Comparison of ENCODE assay signal across 29 cellular contexts in the genomic region with DNA sequence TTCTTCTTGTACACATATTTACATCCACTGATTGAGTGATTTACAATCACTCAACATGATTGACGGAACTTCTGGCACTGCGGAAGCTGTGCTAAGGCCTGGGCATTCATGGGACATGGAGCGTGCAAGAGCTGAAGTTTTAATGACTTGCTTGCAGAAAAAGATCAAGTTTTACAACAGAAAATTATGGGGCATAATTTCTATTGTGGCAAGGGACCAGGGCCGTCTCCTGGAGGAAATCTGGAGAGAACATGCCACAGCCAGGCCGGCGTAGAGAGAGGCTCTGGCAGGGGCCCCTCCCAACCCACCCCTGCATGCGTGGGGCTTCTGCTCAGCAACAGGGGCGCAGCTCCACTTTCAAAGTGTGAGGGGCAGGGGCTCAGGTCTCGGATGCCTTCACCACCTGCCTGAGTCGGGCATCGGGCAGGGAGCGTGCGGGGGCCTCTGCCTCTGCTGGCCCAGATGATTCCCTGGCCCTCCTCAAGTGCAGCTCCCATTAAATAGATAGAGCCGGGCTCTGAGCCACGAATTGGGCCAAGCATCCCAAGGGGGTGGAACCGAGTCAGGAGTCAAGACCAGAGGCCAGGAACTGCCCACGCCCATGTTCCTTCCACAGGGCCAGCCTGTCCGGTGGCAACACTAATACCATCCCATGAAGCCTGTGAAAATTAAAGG.
DNase-seq lines count a peak whose midpoint lies in the region; ATAC-seq and TF ChIP-seq lines count a peak whose summit lies in the region.
"Had no signal": no experiment of that assay in that cellular context is flagged by ENCODE, and none has a peak within 500 bp of the region (broad histone marks: within the 10 kb centered on the region; RNA-seq: fewer than 3 reads in every experiment).

No MANE protein-coding gene starts in this region.

- no peaks in the 10 kb centered on the region for H3K9me3 ChIP-seq in MM.1S (replicated peaks; ENCODE audit: insufficient read depth, low read length)
- H3K9me3 ChIP-seq: colonic mucosa, SK-N-SH, suprapubic skin had no signal

- ATAC-seq in sciatic nerve: peak; percentile 65
- no peak for ATAC-seq in activated T-helper 17 cell treated with anti-CD3 and anti-CD28 coated beads, Interleukin-2, amount 50 U/mL, for 72 hours (replicated peaks)
- ATAC-seq: CD8-positive, alpha-beta T cell; PC-3 had no signal

- H3K4me2 ChIP-seq in MM.1S (ENCODE audit: low read depth, low read length): no peak overlapping the region
- H3K4me2 ChIP-seq: SK-N-SH, smooth muscle cell had no signal

- no peak overlapping the region for H3K4me3 Mint-ChIP-seq in activated T-helper 17 cell treated with anti-CD3 and anti-CD28 coated beads, Interleukin-2, amount 50 U/mL, for 72 hours
- H3K4me3 Mint-ChIP-seq: activated naive CD8-positive, alpha-beta T cell treated with anti-CD3 and anti-CD28 coated beads for 36 hours; CD8-positive, alpha-beta T cell; mesothelial cell of epicardium had no signal

- intact Hi-C loops in sciatic nerve (cut with DNase I): no loop called here

- H4K20me1 ChIP-seq in MM.1S (ENCODE audit: insufficient read depth, low read length): no peaks in the 10 kb centered on the region

- H3K4me3 ChIP-seq in H7 (ENCODE audit: insufficient read depth, low read depth, low read length): no peak overlapping the region
- no peak overlapping the region for H3K4me3 ChIP-seq in MM.1S (ENCODE audit: low read length)
- H3K4me3 ChIP-seq: colonic mucosa, smooth muscle cell, suprapubic skin had no signal

- peak; percentile 38 for DNase-seq in activated CD8-positive, alpha-beta memory T cell treated with anti-CD3 and anti-CD28 coated beads, Interleukin-2, amount 50 U/mL, for 48 hours
- DNase-seq in activated CD8-positive, alpha-beta memory T cell treated with anti-CD3 and anti-CD28 coated beads for 24 hours: no peak
- DNase-seq in H7 (peak; percentile 51), left kidney (ENCODE audit: low read depth, low spot score) (peak; percentile 51), sciatic nerve (ENCODE audit: low spot score) (peak; percentile 63), MM.1S (no peak), AG08396 (ENCODE audit: low spot score) (no peak)
- DNase-seq: activated CD4-positive, alpha-beta T cell treated with anti-CD3 and anti-CD28 coated beads, Interleukin-2, amount 50 U/mL, for 48 hours; activated CD4-positive, CD25-positive, alpha-beta regulatory T cell treated with anti-CD3 and anti-CD28 coated beads, Interleukin-2, amount 50 U/mL, for 72 hours; activated naive CD8-positive, alpha-beta T cell treated with anti-CD3 and anti-CD28 coated beads for 36 hours; AML-193; anterior cingulate cortex; CD8-positive, alpha-beta T cell; colonic mucosa; effector CD8-positive, alpha-beta T cell; EL; GOT3; KBM-7; NCI-H2029; NCI-H524 treated with DMSO at 0.1 percent for 48 hours; occipital lobe; PC-3; stimulated activated naive CD4-positive, alpha-beta T cell had no signal

- no peaks in the 10 kb centered on the region for H3K79me2 ChIP-seq in MM.1S (ENCODE audit: low read length)

- no peaks in the 10 kb centered on the region for H3F3A ChIP-seq in MM.1S (ENCODE audit: insufficient read depth, low read length)

- H3K4me1 ChIP-seq in MM.1S (ENCODE audit: low read length): no peaks in the 10 kb centered on the region
- H3K4me1 ChIP-seq: colonic mucosa had no signal

- no peak overlapping the region for H2AFZ ChIP-seq in MM.1S (ENCODE audit: low read length)

- H3K36me3 Mint-ChIP-seq in activated T-helper 17 cell treated with anti-CD3 and anti-CD28 coated beads, Interleukin-2, amount 50 U/mL, for 72 hours (ENCODE audit: low read depth): no peaks in the 10 kb centered on the region
- H3K36me3 Mint-ChIP-seq: activated naive CD8-positive, alpha-beta T cell treated with anti-CD3 and anti-CD28 coated beads for 36 hours; CD8-positive, alpha-beta T cell; mesothelial cell of epicardium had no signal

- H3K4me1 Mint-ChIP-seq in activated T-helper 17 cell treated with anti-CD3 and anti-CD28 coated beads, Interleukin-2, amount 50 U/mL, for 72 hours: no peaks in the 10 kb centered on the region
- H3K4me1 Mint-ChIP-seq: activated naive CD8-positive, alpha-beta T cell treated with anti-CD3 and anti-CD28 coated beads for 36 hours had no signal

- no peak overlapping the region for H3K27ac ChIP-seq in MM.1S (ENCODE audit: low read length)
- H3K27ac ChIP-seq: colonic mucosa, epithelial cell of prostate, suprapubic skin had no signal

- no peaks in the 10 kb centered on the region for H3K9me2 ChIP-seq in MM.1S (replicated peaks; ENCODE audit: insufficient read depth, low read length)
- H3K9me2 ChIP-seq: SK-N-SH had no signal

- no peaks in the 10 kb centered on the region for H3K9me3 Mint-ChIP-seq in activated T-helper 17 cell treated with anti-CD3 and anti-CD28 coated beads, Interleukin-2, amount 50 U/mL, for 72 hours
- H3K9me3 Mint-ChIP-seq: activated naive CD8-positive, alpha-beta T cell treated with anti-CD3 and anti-CD28 coated beads for 36 hours; CD8-positive, alpha-beta T cell; mesothelial cell of epicardium had no signal

- H3K27ac Mint-ChIP-seq in activated T-helper 17 cell treated with anti-CD3 and anti-CD28 coated beads, Interleukin-2, amount 50 U/mL, for 72 hours: no peak overlapping the region
- H3K27ac Mint-ChIP-seq: activated naive CD8-positive, alpha-beta T cell treated with anti-CD3 and anti-CD28 coated beads for 36 hours; CD8-positive, alpha-beta T cell; mesothelial cell of epicardium had no signal

- H3K27me3 ChIP-seq in H7 (ENCODE audit: control insufficient read depth, insufficient read depth, low read length): no peaks in the 10 kb centered on the region
- H3K27me3 ChIP-seq in MM.1S (replicated peaks; ENCODE audit: insufficient read depth, low read length): no peaks in the 10 kb centered on the region
- H3K27me3 ChIP-seq: colonic mucosa had no signal

- H3K36me3 ChIP-seq in H7 (replicated peaks; ENCODE audit: control insufficient read depth, insufficient read depth, low read length) (no peaks in the 10 kb centered on the region), MM.1S (replicated peaks; ENCODE audit: insufficient read depth, low read length) (no peaks in the 10 kb centered on the region)
- H3K36me3 ChIP-seq: colonic mucosa, suprapubic skin had no signal

- H3K9ac ChIP-seq in MM.1S (ENCODE audit: low read length): no peak overlapping the region
- H3K9ac ChIP-seq: SK-N-SH had no signal

- TF ChIP-seq CTCF in MM.1S (IDR thresholded peaks at IDR 0.05; ENCODE audit: low read length): no peak

- H3K27me3 Mint-ChIP-seq in activated T-helper 17 cell treated with anti-CD3 and anti-CD28 coated beads, Interleukin-2, amount 50 U/mL, for 72 hours: peaks cover 10% of the 10 kb centered on the region
- H3K27me3 Mint-ChIP-seq: activated naive CD8-positive, alpha-beta T cell treated with anti-CD3 and anti-CD28 coated beads for 36 hours had no signal

Comparison
In these comparisons a context has a peak if more than half of its experiments do, and no peak if none do; other contexts are left out.
1. DNase-seq: peak in activated CD8-positive, alpha-beta memory T cell treated with anti-CD3 and anti-CD28 coated beads, Interleukin-2, amount 50 U/mL, for 48 hours (single experiment), H7 (single experiment), left kidney (single experiment) and sciatic nerve (single experiment); none in activated CD8-positive, alpha-beta memory T cell treated with anti-CD3 and anti-CD28 coated beads for 24 hours (single experiment), MM.1S (single experiment) and AG08396 (single experiment).